Comparison of ENCODE assay signal across 13 cellular contexts in genomic region chr3:160720123-160720746, GRCh38. TPM values are rescaled to one million over a fixed set of nuclear protein-coding genes. Genes with fewer than 3 reads are reported as not detected.
A peak's percentile ranks its signal among the peaks of the same experiment; 100 is the strongest.
DNase-seq lines count a peak whose midpoint lies in the region; ATAC-seq, FAIRE-seq and TF ChIP-seq lines count a peak whose summit lies in the region.
"Had no signal": no experiment of that assay in that cellular context is flagged by ENCODE, and none has a peak within 500 bp of the region (broad histone marks: within the 10 kb centered on the region; RNA-seq: fewer than 3 reads in every experiment).

No MANE protein-coding gene starts in this region.

- H3K27me3 ChIP-seq in GM06990 (replicated peaks; ENCODE audit: control insufficient read depth, insufficient read depth, low read length): no peaks in the 10 kb centered on the region; the same call in 1 of the 2 replicates
- no peaks in the 10 kb centered on the region for H3K27me3 ChIP-seq in Karpas-422 (ENCODE audit: low read length)

- no peaks in the 10 kb centered on the region for H3K4me1 Mint-ChIP-seq in activated CD4-positive, alpha-beta memory T cell treated with anti-CD3 and anti-CD28 coated beads for 36 hours (ENCODE audit: low read depth)
- H3K4me1 Mint-ChIP-seq: activated CD4-positive, alpha-beta T cell treated with anti-CD3 and anti-CD28 coated beads for 36 hours; activated naive CD8-positive, alpha-beta T cell treated with anti-CD3 and anti-CD28 coated beads, Interleukin-2, amount 50 U/mL, for 24 hours had no signal

- H3K4me1 ChIP-seq in Karpas-422 (ENCODE audit: low read length): no peaks in the 10 kb centered on the region
- H3K4me1 ChIP-seq: HAP-1 had no signal

- H3K79me2 ChIP-seq in Karpas-422 (ENCODE audit: low read length): no peaks in the 10 kb centered on the region

- no peaks in the 10 kb centered on the region for H3K9me3 Mint-ChIP-seq in activated CD4-positive, alpha-beta memory T cell treated with anti-CD3 and anti-CD28 coated beads for 36 hours
- H3K9me3 Mint-ChIP-seq: activated naive CD8-positive, alpha-beta T cell treated with anti-CD3 and anti-CD28 coated beads, Interleukin-2, amount 50 U/mL, for 24 hours had no signal

- CTCF ChIA-PET in activated CD4-positive, alpha-beta memory T cell treated with anti-CD3 and anti-CD28 coated beads for 36 hours (lab: Charles Lee): interaction anchor here (1.4 kb wide), 1 partner anchor 221 kb away, joined by 5 read pairs; no protein-coding TSS in a partner anchor

- no peak overlapping the region for H3K4me2 ChIP-seq in Karpas-422 (ENCODE audit: low read depth, low read length, poor library complexity, severe bottlenecking)

- H3K36me3 ChIP-seq in GM06990 (ENCODE audit: control insufficient read depth, insufficient read depth, low read length): no peaks in the 10 kb centered on the region
- H3K36me3 ChIP-seq in Karpas-422 (ENCODE audit: insufficient read depth, low read length): no peaks in the 10 kb centered on the region
- H3K36me3 ChIP-seq: HAP-1 had no signal

- no peak overlapping the region for H3K27ac Mint-ChIP-seq in activated CD4-positive, alpha-beta memory T cell treated with anti-CD3 and anti-CD28 coated beads for 36 hours
- H3K27ac Mint-ChIP-seq: activated CD4-positive, alpha-beta T cell treated with anti-CD3 and anti-CD28 coated beads for 36 hours; activated naive CD8-positive, alpha-beta T cell treated with anti-CD3 and anti-CD28 coated beads, Interleukin-2, amount 50 U/mL, for 24 hours had no signal

- no peaks in the 10 kb centered on the region for H3K9me3 ChIP-seq in Karpas-422 (ENCODE audit: low read length)
- H3K9me3 ChIP-seq: HAP-1 had no signal

- ATAC-seq in GM21367 (IDR thresholded peaks at IDR 0.05; ENCODE audit: unreplicated experiment) (peak; percentile 83), left ventricle myocardium superior (peak; percentile 73)
- ATAC-seq: activated CD4-positive, alpha-beta T cell treated with anti-CD3 and anti-CD28 coated beads for 36 hours; activated naive CD8-positive, alpha-beta T cell treated with anti-CD3 and anti-CD28 coated beads, Interleukin-2, amount 50 U/mL, for 24 hours had no signal

- DNase-seq in GM06990 (ENCODE audit: extremely low read depth, insufficient read length) (no peak), Karpas-422 (peak; percentile 43), left ventricle myocardium superior (no peak), nucleus accumbens (lab: John Stamatoyannopoulos, UW) (no peak), D721Med (ENCODE audit: insufficient read length, low spot score) (no peak), NOMO-1 treated with DMSO at 0.1 percent for 48 hours (lab: John Stamatoyannopoulos, UW; ENCODE audit: unreplicated experiment) (no peak)
- no peak for DNase-seq in activated CD4-positive, alpha-beta memory T cell treated with anti-CD3 and anti-CD28 coated beads for 36 hours
- DNase-seq: activated CD4-positive, alpha-beta T cell treated with anti-CD3 and anti-CD28 coated beads for 36 hours; activated naive CD8-positive, alpha-beta T cell treated with anti-CD3 and anti-CD28 coated beads, Interleukin-2, amount 50 U/mL, for 24 hours; DMS79 had no signal

- TF ChIP-seq CTCF in GM06990 (IDR thresholded peaks at IDR 0.05; ENCODE audit: insufficient read depth, low read length, poor library complexity, severe bottlenecking) (peak; percentile 52), D721Med (IDR thresholded peaks at IDR 0.05; ENCODE audit: insufficient read depth, missing control alignments) (no peak)

- no peak overlapping the region for H3K4me3 ChIP-seq in GM06990 (replicated peaks; ENCODE audit: low read depth, low read length)
- H3K4me3 ChIP-seq in Karpas-422 (ENCODE audit: low read length): no peak overlapping the region
- H3K4me3 ChIP-seq: HAP-1 had no signal

- H3K4me3 Mint-ChIP-seq in activated CD4-positive, alpha-beta memory T cell treated with anti-CD3 and anti-CD28 coated beads for 36 hours: no peak overlapping the region
- H3K4me3 Mint-ChIP-seq: activated CD4-positive, alpha-beta T cell treated with anti-CD3 and anti-CD28 coated beads for 36 hours; activated naive CD8-positive, alpha-beta T cell treated with anti-CD3 and anti-CD28 coated beads, Interleukin-2, amount 50 U/mL, for 24 hours had no signal

- H3K27me3 Mint-ChIP-seq in activated CD4-positive, alpha-beta memory T cell treated with anti-CD3 and anti-CD28 coated beads for 36 hours: peaks cover 6% of the 10 kb centered on the region
- H3K27me3 Mint-ChIP-seq: activated CD4-positive, alpha-beta T cell treated with anti-CD3 and anti-CD28 coated beads for 36 hours had no signal

- H2AFZ ChIP-seq in Karpas-422 (ENCODE audit: low read length): no peak overlapping the region

- no peaks in the 10 kb centered on the region for H3K9me2 ChIP-seq in Karpas-422 (replicated peaks; ENCODE audit: insufficient read depth, low read length)

- H3K36me3 Mint-ChIP-seq in activated CD4-positive, alpha-beta memory T cell treated with anti-CD3 and anti-CD28 coated beads for 36 hours: no peaks in the 10 kb centered on the region

- POLR2A ChIA-PET in activated CD4-positive, alpha-beta memory T cell treated with anti-CD3 and anti-CD28 coated beads for 36 hours (lab: Charles Lee): no interaction called here

- no peaks in the 10 kb centered on the region for H4K20me1 ChIP-seq in Karpas-422 (ENCODE audit: insufficient read depth, low read depth, low read length)

- intact Hi-C loops in left ventricle myocardium superior (cut with micrococcal nuclease): no loop called here
- intact Hi-C loops in activated CD4-positive, alpha-beta memory T cell treated with anti-CD3 and anti-CD28 coated beads for 36 hours (cut with micrococcal nuclease): no loop called here

- FAIRE-seq in D721Med (lab: Jason Lieb, UNC): no peak

- no peak overlapping the region for H3K27ac ChIP-seq in Karpas-422 (ENCODE audit: low read length)

- H3K9ac ChIP-seq in Karpas-422 (ENCODE audit: low read length): no peak overlapping the region

RNA-seq across cellular contexts. Expression of gene PPM1L, which starts 35.8 kb away (rescaled TPM):
- total RNA-seq in Karpas-422 (2014; rRNA removed; shearing (Covaris generic); ENCODE audit: low replicate concordance): 1.8 and 3.4 TPM in 2 replicates
- 56.4 TPM for total RNA-seq in left ventricle myocardium superior
- total RNA-seq in activated CD4-positive, alpha-beta memory T cell treated with anti-CD3 and anti-CD28 coated beads for 36 hours: 1 to 10 TPM; 2.2 to 2.7 TPM

RNA-seq across cellular contexts. Expression of gene ARL14, which starts 43.3 kb away (rescaled TPM):
- total RNA-seq in Karpas-422 (2014; rRNA removed; shearing (Covaris generic); ENCODE audit: low replicate concordance): not detected in 2 replicates
- not detected for total RNA-seq in left ventricle myocardium superior
- total RNA-seq in activated CD4-positive, alpha-beta memory T cell treated with anti-CD3 and anti-CD28 coated beads for 36 hours: not detected
- total RNA-seq: activated CD4-positive, alpha-beta T cell treated with anti-CD3 and anti-CD28 coated beads for 36 hours; fibroblast of lung had no signal

Comparison
In these comparisons a context has a peak if more than half of its experiments do, and no peak if none do; other contexts are left out.
1. RNA of gene PPM1L, which starts 35.8 kb away (total RNA-seq): 56.4 TPM in left ventricle myocardium superior (single experiment); 2.2 to 2.7 TPM in activated CD4-positive, alpha-beta memory T cell treated with anti-CD3 and anti-CD28 coated beads for 36 hours and 1.8 to 3.4 TPM in Karpas-422; every median in the first group is over 10 times any median in the second.